13 cellular contexts compared by ENCODE assay signal in the genomic region with DNA sequence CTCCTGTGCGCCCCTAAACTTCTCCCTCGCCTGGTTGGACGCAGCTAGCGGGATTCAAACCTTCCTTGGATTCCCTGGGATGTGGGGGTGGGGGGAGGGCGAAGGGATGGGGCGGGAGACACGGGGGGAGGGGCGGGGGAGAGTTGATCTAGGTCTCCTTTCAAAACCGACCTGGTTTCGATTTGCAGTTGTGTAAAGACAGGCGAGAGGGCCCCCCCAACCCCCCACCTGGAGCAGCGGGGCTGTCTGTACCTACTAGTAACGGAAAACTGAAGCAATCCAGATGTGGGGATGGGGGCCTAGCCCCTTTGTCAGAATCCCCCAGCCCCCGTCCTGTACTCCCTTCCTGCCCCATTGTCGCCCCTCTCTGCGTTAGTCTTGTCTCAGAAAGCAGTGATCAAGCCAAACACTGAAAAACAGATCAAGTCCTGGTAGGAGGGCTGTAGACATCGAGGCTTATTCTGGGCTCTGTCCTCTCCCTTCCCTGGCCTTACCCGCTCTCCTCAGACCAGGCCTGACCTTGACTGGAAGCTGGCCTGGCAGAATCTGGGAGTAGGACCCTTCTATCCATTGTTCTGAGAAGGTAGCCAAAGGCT. TPM values are rescaled to one million over a fixed set of nuclear protein-coding genes. Genes with fewer than 3 reads are reported as not detected.
DNase-seq lines count a peak whose midpoint lies in the region; ATAC-seq, FAIRE-seq and TF ChIP-seq lines count a peak whose summit lies in the region.
"Had no signal": no experiment of that assay in that cellular context is flagged by ENCODE, and none has a peak within 500 bp of the region (broad histone marks: within the 10 kb centered on the region; RNA-seq: fewer than 3 reads in every experiment).

No MANE protein-coding gene starts in this region.

- no peak overlapping the region for H3K27ac Mint-ChIP-seq in activated CD4-positive, alpha-beta memory T cell treated with anti-CD3 and anti-CD28 coated beads, Interleukin-2, amount 10 ng/mL, durations not matched to agents 7 days and 5 days

- 18 to 24% (median 20%) methylated on average over 14 to 18 of the region's 18 CpGs for WGBS in heart left ventricle, 4 donors
- WGBS in thymus: 8% methylated on average over 18 of the region's 18 CpGs

- peaks cover 32% of the 10 kb centered on the region for H3K4me1 Mint-ChIP-seq in activated CD4-positive, alpha-beta memory T cell treated with anti-CD3 and anti-CD28 coated beads, Interleukin-2, amount 10 ng/mL, durations not matched to agents 7 days and 5 days

- no peak for ATAC-seq in heart left ventricle
- ATAC-seq in GM18907 (IDR thresholded peaks at IDR 0.05; ENCODE audit: unreplicated experiment): no peak
- ATAC-seq: foreskin keratinocyte had no signal

- peaks cover 37% of the 10 kb centered on the region for H3K4me1 ChIP-seq in left ventricle myocardium inferior
- H3K4me1 ChIP-seq in heart left ventricle: peaks cover 2 to 42% (median 21%) of the 10 kb centered on the region in 12 donors
- peaks cover 8% of the 10 kb centered on the region for H3K4me1 ChIP-seq in thymus (ENCODE audit: control insufficient read depth, insufficient read depth, low read length)
- H3K4me1 ChIP-seq: foreskin keratinocyte had no signal

- DNase-seq in left ventricle myocardium inferior (no peak), heart left ventricle (no peak), cerebellar nuclear complex (lab: John Stamatoyannopoulos, UW) (no peak), GM12891 (ENCODE audit: insufficient read length, low spot score) (no peak)
- no peak for DNase-seq in activated CD4-positive, alpha-beta memory T cell treated with anti-CD3 and anti-CD28 coated beads, Interleukin-2, amount 10 ng/mL, durations not matched to agents 7 days and 5 days
- DNase-seq: AML-193, foreskin keratinocyte had no signal

- H3K27me3 Mint-ChIP-seq in activated CD4-positive, alpha-beta memory T cell treated with anti-CD3 and anti-CD28 coated beads, Interleukin-2, amount 10 ng/mL, durations not matched to agents 7 days and 5 days: peaks cover 90% of the 10 kb centered on the region

- H3K9me3 ChIP-seq in left ventricle myocardium inferior (replicated peaks) (no peaks in the 10 kb centered on the region), heart left ventricle (no peaks in the 10 kb centered on the region), iPS-18c (ENCODE audit: control insufficient read depth, insufficient read depth, low read length) (peaks cover 2% of the 10 kb centered on the region), thymus (ENCODE audit: control insufficient read depth) (no peaks in the 10 kb centered on the region)

- CTCF ChIA-PET in activated CD4-positive, alpha-beta memory T cell treated with anti-CD3 and anti-CD28 coated beads, Interleukin-2, amount 10 ng/mL, durations not matched to agents 7 days and 5 days (lab: Charles Lee): interaction anchor here (2.5 kb wide), 1 partner anchor 27 kb away, joined by 12 read pairs; no protein-coding TSS in a partner anchor

- no peaks in the 10 kb centered on the region for H3K9me3 Mint-ChIP-seq in activated CD4-positive, alpha-beta memory T cell treated with anti-CD3 and anti-CD28 coated beads, Interleukin-2, amount 10 ng/mL, durations not matched to agents 7 days and 5 days

- no peak for TF ChIP-seq POLR2A in heart left ventricle (IDR thresholded peaks at IDR 0.05)
- no peak for TF ChIP-seq POLR2A in GM12891 (IDR thresholded peaks at IDR 0.05; ENCODE audit: low read depth, low read length)

- H3K4me3 ChIP-seq in left ventricle myocardium inferior: peak overlapping the region; percentile 64
- no peak overlapping the region for H3K4me3 ChIP-seq in heart left ventricle
- peak overlapping the region; percentile 70; the same call in 1 of the 2 replicates for H3K4me3 ChIP-seq in iPS-18c (ENCODE audit: insufficient read depth, low read depth, low read length)
- H3K4me3 ChIP-seq in thymus (ENCODE audit: low read length): peak overlapping the region; percentile 55

- no peaks in the 10 kb centered on the region for H3K36me3 Mint-ChIP-seq in activated CD4-positive, alpha-beta memory T cell treated with anti-CD3 and anti-CD28 coated beads, Interleukin-2, amount 10 ng/mL, durations not matched to agents 7 days and 5 days (ENCODE audit: low read depth)

- intact Hi-C loops in left ventricle myocardium inferior (cut with micrococcal nuclease) (no loop called here), heart left ventricle (cut with DNase I) (no loop called here)

- no peak overlapping the region for H3K27ac ChIP-seq in left ventricle myocardium inferior (replicated peaks)
- no peak overlapping the region for H3K27ac ChIP-seq in heart left ventricle
- H3K27ac ChIP-seq in thymus (ENCODE audit: low read depth): no peak overlapping the region
- H3K27ac ChIP-seq: foreskin keratinocyte had no signal

- H3K36me3 ChIP-seq in left ventricle myocardium inferior (no peaks in the 10 kb centered on the region), heart left ventricle (no peaks in the 10 kb centered on the region), thymus (ENCODE audit: control insufficient read depth, insufficient read depth) (no peaks in the 10 kb centered on the region)

- FAIRE-seq in GM12891 (lab: Jason Lieb, UNC): no peak

- H3K27me3 ChIP-seq in left ventricle myocardium inferior (ENCODE audit: low read depth): peaks cover 100% of the 10 kb centered on the region
- peaks cover 60 to 100% (median 91%) of the 10 kb centered on the region in 9 donors for H3K27me3 ChIP-seq in heart left ventricle
- peaks cover 93% of the 10 kb centered on the region for H3K27me3 ChIP-seq in thymus (ENCODE audit: control insufficient read depth, insufficient read depth)

- peak overlapping the region; percentile 81 for H3K4me3 Mint-ChIP-seq in activated CD4-positive, alpha-beta memory T cell treated with anti-CD3 and anti-CD28 coated beads, Interleukin-2, amount 10 ng/mL, durations not matched to agents 7 days and 5 days

- POLR2A ChIA-PET in activated CD4-positive, alpha-beta memory T cell treated with anti-CD3 and anti-CD28 coated beads, Interleukin-2, amount 10 ng/mL, durations not matched to agents 7 days and 5 days (lab: Charles Lee): no interaction called here

- TF ChIP-seq CTCF in left ventricle myocardium inferior (IDR thresholded peaks at IDR 0.05; ENCODE audit: borderline replicate concordance) (no peak), heart left ventricle (IDR thresholded peaks at IDR 0.05) (no peak)

TF ChIP-seq in GM12891, 5 proteins besides CTCF, POLR2A, EP300 and RAD21:
- no peak for TF ChIP-seq POU2F2 (IDR thresholded peaks at IDR 0.05; ENCODE audit: low read depth, low read length)
- no peak for TF ChIP-seq TAF1 (IDR thresholded peaks at IDR 0.05; ENCODE audit: low read depth, low read length)
- TF ChIP-seq POLR2AphosphoS5 (IDR thresholded peaks at IDR 0.05; ENCODE audit: low read depth, low read length): no peak
- TF ChIP-seq PAX5 (IDR thresholded peaks at IDR 0.05; ENCODE audit: insufficient read depth, low read length, severe bottlenecking): no peak

RNA-seq across cellular contexts. Expression of a gene that starts 0.9 kb away (rescaled TPM):
- not detected for total RNA-seq in left ventricle myocardium inferior
- total RNA-seq in heart left ventricle: under 1 TPM in 1 of 9 donors, not detected in 8; 0.19 TPM
- polyA plus RNA-seq in heart left ventricle: under 1 TPM in 1 of 2 donors, not detected in 1; 0.03 TPM
- under 1 TPM; 0.28 TPM for total RNA-seq in activated CD4-positive, alpha-beta memory T cell treated with anti-CD3 and anti-CD28 coated beads, Interleukin-2, amount 10 ng/mL, durations not matched to agents 7 days and 5 days
- 0.46 TPM for polyA plus RNA-seq in thymus
- 0.21 TPM for polyA plus RNA-seq in GM12891 (2012; ENCODE audit: low read depth, missing spikeins)
- total RNA-seq: cerebellum had no signal

RNA-seq across cellular contexts. Expression of a gene that starts 25.1 kb away (rescaled TPM):
- total RNA-seq in left ventricle myocardium inferior (not detected), heart left ventricle (under 1 TPM in 3 of 9 donors, not detected in 6; 0.09 to 0.61 (median 0.12) TPM)
- polyA plus RNA-seq in heart left ventricle (under 1 TPM; 0.08 TPM), thymus (1.1 TPM)
- total RNA-seq in activated CD4-positive, alpha-beta memory T cell treated with anti-CD3 and anti-CD28 coated beads, Interleukin-2, amount 10 ng/mL, durations not matched to agents 7 days and 5 days: not detected
- polyA plus RNA-seq in GM12891 (2012; ENCODE audit: low read depth, missing spikeins): not detected
- total RNA-seq: HT-29, mononuclear cell had no signal

Comparison
In these comparisons a context has a peak if more than half of its experiments do, and no peak if none do; other contexts are left out.
1. H3K4me3 ChIP-seq: peak in left ventricle myocardium inferior (single experiment), iPS-18c (single experiment) and thymus (single experiment); none in heart left ventricle (0 of 12).